23 cellular contexts compared by ENCODE assay signal in the genomic region with DNA sequence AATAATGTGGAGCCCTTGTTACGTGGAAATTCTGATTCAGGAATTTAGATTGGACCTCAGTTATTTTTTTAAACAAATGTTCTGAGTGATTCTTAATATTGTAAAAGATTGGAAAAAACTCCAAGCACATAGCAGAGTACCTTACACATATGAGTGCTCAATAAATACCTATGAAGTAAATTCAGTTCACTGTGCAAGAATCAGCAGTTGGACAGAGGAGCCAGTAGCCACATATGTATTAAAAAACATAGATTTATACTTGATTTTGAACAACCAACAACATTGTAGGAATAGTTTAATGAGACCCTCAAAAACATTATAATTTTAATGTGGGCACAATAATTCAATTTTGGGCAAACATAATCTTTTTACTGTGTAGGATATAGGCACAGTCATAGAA.
"Had no signal": no experiment of that assay in that cellular context is flagged by ENCODE, and none has a peak within 500 bp of the region (broad histone marks: within the 10 kb centered on the region; RNA-seq: fewer than 3 reads in every experiment).

No MANE protein-coding gene starts in this region.

- H3K27ac ChIP-seq: coronary artery, dorsolateral prefrontal cortex, esophagus muscularis mucosa, foreskin keratinocyte, gastroesophageal sphincter, heart right ventricle, left lung, lower lobe of right lung had no signal

- H3K4me3 ChIP-seq: coronary artery, dorsolateral prefrontal cortex, esophagus muscularis mucosa, gastroesophageal sphincter, heart right ventricle, left lung, lower lobe of right lung, mucosa of descending colon had no signal

- H3K4me1 ChIP-seq: esophagus muscularis mucosa, foreskin keratinocyte, gastroesophageal sphincter, left lung, lower lobe of right lung had no signal

- H3K9me3 ChIP-seq: esophagus muscularis mucosa, gastroesophageal sphincter, left lung, lower lobe of right lung, mucosa of descending colon had no signal

- ATAC-seq: foreskin keratinocyte; gastroesophageal sphincter; heart right ventricle; left cardiac atrium; left lung; left ventricle myocardium superior; lower lobe of right lung; mucosa of descending colon; naive thymus-derived CD8-positive, alpha-beta T cell had no signal

- H3K27me3 ChIP-seq: dorsolateral prefrontal cortex, esophagus muscularis mucosa, foreskin keratinocyte, gastroesophageal sphincter, heart right ventricle, left lung had no signal

- DNase-seq: dermis blood vessel endothelial cell; dorsolateral prefrontal cortex; effector CD4-positive, alpha-beta T cell; effector memory CD4-positive, alpha-beta T cell; foreskin keratinocyte; glutamatergic neuron; head of caudate nucleus; heart right ventricle; hippocampal formation; left cardiac atrium; left lung; left ventricle myocardium superior; lower lobe of right lung; mesenchymal stem cell; mucosa of descending colon; naive B cell; naive thymus-derived CD8-positive, alpha-beta T cell had no signal

- H3K36me3 ChIP-seq: esophagus muscularis mucosa, gastroesophageal sphincter, heart right ventricle, left lung, lower lobe of right lung had no signal

- FAIRE-seq: frontal cortex, islet of Langerhans, keratinocyte had no signal
